20 cellular contexts compared by ENCODE assay signal in genomic region chr20:52473171-52473570, GRCh38.
"Had no signal": no experiment of that assay in that cellular context is flagged by ENCODE, and none has a peak within 500 bp of the region (broad histone marks: within the 10 kb centered on the region; RNA-seq: fewer than 3 reads in every experiment).

No MANE protein-coding gene starts in this region.

- H3K36me3 Mint-ChIP-seq: immature natural killer cell; stimulated activated memory B cell treated with anti-CD40 and anti-IgM and Interleukin-4, amounts not matched to agents 10 μg/mL and 1 μg/mL and 100 μg/mL, for 72 hours; type B pancreatic cell had no signal

- H3K9me3 ChIP-seq: colonic mucosa, gastroesophageal sphincter, heart right ventricle, mucosa of descending colon, testis had no signal

- H3K4me3 Mint-ChIP-seq: immature natural killer cell; naive thymus-derived CD4-positive, alpha-beta T cell; stimulated activated memory B cell treated with anti-CD40 and anti-IgM and Interleukin-4, amounts not matched to agents 10 μg/mL and 1 μg/mL and 100 μg/mL, for 72 hours; type B pancreatic cell had no signal

- H3K27ac ChIP-seq: brain microvascular endothelial cell, colonic mucosa, gastroesophageal sphincter, heart right ventricle, testis had no signal

- H3K27me3 ChIP-seq: brain microvascular endothelial cell, colonic mucosa, gastroesophageal sphincter, testis had no signal

- H3K9me3 Mint-ChIP-seq: immature natural killer cell; naive thymus-derived CD4-positive, alpha-beta T cell; stimulated activated memory B cell treated with anti-CD40 and anti-IgM and Interleukin-4, amounts not matched to agents 10 μg/mL and 1 μg/mL and 100 μg/mL, for 72 hours; type B pancreatic cell had no signal

- H3K27me3 Mint-ChIP-seq: naive thymus-derived CD4-positive, alpha-beta T cell had no signal

- H3K27ac Mint-ChIP-seq: immature natural killer cell; stimulated activated memory B cell treated with anti-CD40 and anti-IgM and Interleukin-4, amounts not matched to agents 10 μg/mL and 1 μg/mL and 100 μg/mL, for 72 hours; type B pancreatic cell had no signal

- H3K4me3 ChIP-seq: colonic mucosa, gastroesophageal sphincter, heart right ventricle, mucosa of descending colon, testis had no signal

- H3K4me1 ChIP-seq: colonic mucosa, gastroesophageal sphincter, heart right ventricle, testis had no signal

- DNase-seq: activated CD8-positive, alpha-beta memory T cell treated with anti-CD3 and anti-CD28 coated beads for 24 hours; activated CD8-positive, alpha-beta memory T cell treated with anti-CD3 and anti-CD28 coated beads, Interleukin-2, amount 50 U/mL, for 48 hours; activated effector memory CD4-positive, alpha-beta T cell treated with anti-CD3 and anti-CD28 coated beads, Interleukin-2, amount 50 U/mL, for 16 hours; activated naive CD4-positive, alpha-beta T cell treated with anti-CD3 and anti-CD28 coated beads, Interleukin-2, amount 50 U/mL, for 16 hours; activated T-cell treated with anti-CD3 and anti-CD28 coated beads, Interleukin-2, amount 50 U/mL, for 48 hours; aorta; brain microvascular endothelial cell; central memory CD4-positive, alpha-beta T cell; colonic mucosa; heart right ventricle; immature natural killer cell; kidney glomerular epithelial cell; mesenchymal stem cell; mucosa of descending colon; naive thymus-derived CD4-positive, alpha-beta T cell; stimulated activated CD4-positive, alpha-beta T cell treated with anti-CD3 and anti-CD28 coated beads, Interleukin-4, amount 100 ng/mL, for 4 hours; testis had no signal

- H3K4me1 Mint-ChIP-seq: immature natural killer cell; stimulated activated memory B cell treated with anti-CD40 and anti-IgM and Interleukin-4, amounts not matched to agents 10 μg/mL and 1 μg/mL and 100 μg/mL, for 72 hours had no signal

- H3K36me3 ChIP-seq: brain microvascular endothelial cell, colonic mucosa, gastroesophageal sphincter, heart right ventricle had no signal
